11 cellular contexts compared by ENCODE assay signal in the genomic region with DNA sequence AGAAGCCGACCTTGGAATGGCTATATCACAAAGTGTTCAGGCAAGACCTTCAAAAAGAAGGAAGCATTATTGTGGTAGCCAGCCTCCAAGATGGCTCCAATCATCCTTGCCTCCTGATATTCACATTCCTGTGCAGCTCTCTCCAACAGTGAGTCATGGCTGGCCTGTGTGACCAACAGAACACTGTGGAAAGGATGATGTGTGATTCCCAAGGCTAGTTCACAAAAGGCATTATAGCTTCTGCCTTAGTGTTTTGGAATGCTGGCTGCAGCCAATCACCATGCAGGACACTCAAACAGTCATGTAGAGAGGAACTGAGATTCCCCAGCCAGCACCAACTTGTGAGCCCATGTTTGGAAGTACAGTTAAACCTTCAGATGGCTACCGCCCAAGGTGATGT.
A peak's percentile ranks its signal among the peaks of the same experiment; 100 is the strongest.
DNase-seq lines count a peak whose midpoint lies in the region; ATAC-seq and TF ChIP-seq lines count a peak whose summit lies in the region.
"Had no signal": no experiment of that assay in that cellular context is flagged by ENCODE, and none has a peak within 500 bp of the region (broad histone marks: within the 10 kb centered on the region; RNA-seq: fewer than 3 reads in every experiment).

No MANE protein-coding gene starts in this region.

- H3K36me3 ChIP-seq in RWPE2 (ENCODE audit: low read depth) = peaks cover 45% of the 10 kb centered on the region
- H3K36me3 ChIP-seq in neural progenitor cell = no peaks in the 10 kb centered on the region

- H2AFZ ChIP-seq in neural progenitor cell (replicated peaks) = no peak overlapping the region

- H3K27me3 Mint-ChIP-seq in neural progenitor cell (ENCODE audit: insufficient read depth, low read depth) = no peaks in the 10 kb centered on the region
- H3K27me3 Mint-ChIP-seq: dendritic cell treated with granulocyte-macrophage colony-stimulating factor and Interleukin-4, amounts not matched to agents 40 ng/mL and 50 ng/mL, for 4 days had no signal

- H3K9me3 Mint-ChIP-seq in neural progenitor cell = no peaks in the 10 kb centered on the region
- H3K9me3 Mint-ChIP-seq: dendritic cell treated with granulocyte-macrophage colony-stimulating factor and Interleukin-4, amounts not matched to agents 40 ng/mL and 50 ng/mL, for 4 days had no signal

- H3K27me3 ChIP-seq in RWPE2 (ENCODE audit: insufficient read depth, poor library complexity, severe bottlenecking) = no peaks in the 10 kb centered on the region
- no peaks in the 10 kb centered on the region for H3K27me3 ChIP-seq in neural progenitor cell
- H3K27me3 ChIP-seq: right atrium auricular region had no signal

- ATAC-seq in RWPE2 (ENCODE audit: low read depth) (peak; percentile 95), HG03460 (IDR thresholded peaks at IDR 0.05; ENCODE audit: unreplicated experiment) (no peak)

- H3K4me1 Mint-ChIP-seq in neural progenitor cell = no peaks in the 10 kb centered on the region

- H3K4me1 ChIP-seq in RWPE2 (ENCODE audit: insufficient read depth, poor library complexity, severe bottlenecking) (no peaks in the 10 kb centered on the region), neural progenitor cell (no peaks in the 10 kb centered on the region)
- H3K4me1 ChIP-seq: right atrium auricular region had no signal

- H3K4me3 Mint-ChIP-seq in neural progenitor cell = no peak overlapping the region
- H3K4me3 Mint-ChIP-seq: dendritic cell treated with granulocyte-macrophage colony-stimulating factor and Interleukin-4, amounts not matched to agents 40 ng/mL and 50 ng/mL, for 4 days had no signal

- H3K9ac ChIP-seq in neural progenitor cell = no peak overlapping the region

- H3K4me2 ChIP-seq in neural progenitor cell = no peak overlapping the region

- H3K36me3 Mint-ChIP-seq in neural progenitor cell = peaks cover 20% of the 10 kb centered on the region

- H3K27ac Mint-ChIP-seq in neural progenitor cell = no peak overlapping the region
- H3K27ac Mint-ChIP-seq: dendritic cell treated with granulocyte-macrophage colony-stimulating factor and Interleukin-4, amounts not matched to agents 40 ng/mL and 50 ng/mL, for 4 days had no signal

- no peaks in the 10 kb centered on the region for H4K20me1 ChIP-seq in neural progenitor cell (ENCODE audit: low read depth)

- H3K4me3 ChIP-seq in RWPE2 (ENCODE audit: severe bottlenecking) (no peak overlapping the region), epithelial cell of proximal tubule (ENCODE audit: low read depth, low read length) (no peak overlapping the region), neural progenitor cell (no peak overlapping the region)
- H3K4me3 ChIP-seq: right atrium auricular region had no signal

- H3K9me3 ChIP-seq in RWPE2 (ENCODE audit: severe bottlenecking) (no peaks in the 10 kb centered on the region), neural progenitor cell (ENCODE audit: low read depth) (no peaks in the 10 kb centered on the region)
- H3K9me3 ChIP-seq: right atrium auricular region had no signal

- DNase-seq in EL (peak; percentile 100), RWPE2 (ENCODE audit: low spot score) (no peak), epithelial cell of proximal tubule (ENCODE audit: low read depth) (peak; percentile 91), neural progenitor cell (ENCODE audit: low spot score) (peak; percentile 5), NCI-H1694 treated with DMSO at 0.1 percent for 48 hours (lab: John Stamatoyannopoulos, UW) (no peak), cortex of kidney (lab: John Stamatoyannopoulos, UW) (no peak), cerebellum (ENCODE audit: low spot score) (no peak)
- DNase-seq: NCI-H1436 had no signal

- TF ChIP-seq CTCF in RWPE2 (IDR thresholded peaks at IDR 0.05; ENCODE audit: poor library complexity, severe bottlenecking) (no peak), epithelial cell of proximal tubule (conservative IDR thresholded peaks at IDR 0.05; ENCODE audit: low read depth, low read length) (no peak), neural progenitor cell (IDR thresholded peaks at IDR 0.05) (no peak)

- H3K79me2 ChIP-seq in neural progenitor cell (ENCODE audit: low read depth) = no peaks in the 10 kb centered on the region

- H3K27ac ChIP-seq in RWPE2 (ENCODE audit: poor library complexity, severe bottlenecking) (no peak overlapping the region), neural progenitor cell (no peak overlapping the region)

- H3F3A ChIP-seq in neural progenitor cell (ENCODE audit: low read depth) = no peaks in the 10 kb centered on the region

Comparison
In these comparisons a context has a peak if more than half of its experiments do, and no peak if none do; other contexts are left out.
1. DNase-seq: peak in EL (single experiment), epithelial cell of proximal tubule (single experiment) and neural progenitor cell (single experiment); none in RWPE2 (single experiment), NCI-H1694 treated with DMSO at 0.1 percent for 48 hours (single experiment), cortex of kidney (single experiment) and cerebellum (single experiment).